Comparison of ENCODE assay signal across 27 cellular contexts in genomic region chr20:60214901-60215522, GRCh38.
DNase-seq lines count a peak whose midpoint lies in the region; ATAC-seq, FAIRE-seq and TF ChIP-seq lines count a peak whose summit lies in the region.
"Had no signal": no experiment of that assay in that cellular context is flagged by ENCODE, and none has a peak within 500 bp of the region (broad histone marks: within the 10 kb centered on the region; RNA-seq: fewer than 3 reads in every experiment).

No MANE protein-coding gene starts in this region.

- intact Hi-C loops in activated CD4-positive, alpha-beta T cell treated with anti-CD3 and anti-CD28 coated beads for 36 hours (cut with DNase I, micrococcal nuclease): loop anchor here in 1 of 2 experiments (5.0 kb wide), 1 partner anchor 47 kb away; no protein-coding TSS in a partner anchor

- H3K4me1 ChIP-seq in H9 (ENCODE audit: insufficient read depth, low read length): no peaks in the 10 kb centered on the region; the same call in 1 of the 2 replicates
- H3K4me1 ChIP-seq in neutrophil (ENCODE audit: control insufficient read depth in 1 of 2, insufficient read depth in 1 of 2, low read depth in 1 of 2, low read length in 1 of 2): peaks cover 10 to 19% of the 10 kb centered on the region in 2 experiments
- H3K4me1 ChIP-seq: testis had no signal

- H2BK120ac ChIP-seq in H9 (ENCODE audit: low read depth, low read length, poor library complexity, severe bottlenecking): no peak overlapping the region

- H3K9ac ChIP-seq in H9 (ENCODE audit: extremely low read depth, insufficient read length, low read length): no peak overlapping the region

- H3K18ac ChIP-seq in H9 (ENCODE audit: insufficient read length, low read depth, low read length): no peak overlapping the region

- H3K27ac Mint-ChIP-seq in H9: no peak overlapping the region; a peak in 1 of 7 replicates
- no peak overlapping the region for H3K27ac Mint-ChIP-seq in activated CD4-positive, alpha-beta T cell treated with anti-CD3 and anti-CD28 coated beads for 36 hours
- H3K27ac Mint-ChIP-seq: activated CD4-positive, alpha-beta memory T cell treated with anti-CD3 and anti-CD28 coated beads, Interleukin-2, amount 10 ng/mL, durations not matched to agents 7 days and 5 days; activated naive CD8-positive, alpha-beta T cell treated with anti-CD3 and anti-CD28 coated beads for 36 hours; naive thymus-derived CD8-positive, alpha-beta T cell had no signal

- no peak overlapping the region for H3K23ac ChIP-seq in H9 (ENCODE audit: insufficient read length, low read depth, low read length)

- H4K91ac ChIP-seq in H9 (ENCODE audit: insufficient read length, low read depth, low read length): no peak overlapping the region

- H4K8ac ChIP-seq in H9 (replicated peaks; ENCODE audit: insufficient read length, low read depth, low read length): no peak overlapping the region

- no peak overlapping the region for H3K4ac ChIP-seq in H9 (ENCODE audit: low read depth, low read length)

- peaks cover 3% of the 10 kb centered on the region for H3K23me2 ChIP-seq in H9 (ENCODE audit: insufficient read length, low read depth, low read length, poor library complexity, severe bottlenecking)

- H3K4me3 ChIP-seq in NB4 (ENCODE audit: low read depth, low read length): no peak overlapping the region
- H3K4me3 ChIP-seq in bronchial epithelial cell (ENCODE audit: low read depth, low read length): no peak overlapping the region
- H3K4me3 ChIP-seq in neutrophil (ENCODE audit: low read depth in 1 of 2, low read length in 1 of 2): no peak overlapping the region
- H3K4me3 ChIP-seq: ovary, testis had no signal

- no peaks in the 10 kb centered on the region for H3K36me3 ChIP-seq in bronchial epithelial cell (ENCODE audit: control insufficient read depth, insufficient read depth, low read length)
- peaks cover 13% of the 10 kb centered on the region for H3K36me3 ChIP-seq in neutrophil
- H3K36me3 ChIP-seq: ovary had no signal

- H3K36me3 Mint-ChIP-seq in H9 (ENCODE audit: insufficient read depth in 1 of 3, low read depth in 3 of 3): no peaks in the 10 kb centered on the region
- no peaks in the 10 kb centered on the region for H3K36me3 Mint-ChIP-seq in activated CD4-positive, alpha-beta T cell treated with anti-CD3 and anti-CD28 coated beads for 36 hours (ENCODE audit: low read depth)
- H3K36me3 Mint-ChIP-seq: activated naive CD8-positive, alpha-beta T cell treated with anti-CD3 and anti-CD28 coated beads for 36 hours; naive thymus-derived CD8-positive, alpha-beta T cell had no signal

- no CpG with 5 or more reads among the region's 14 CpGs for WGBS in H9 (ENCODE audit: extremely low coverage, insufficient read length, low lambda C conversion rate)

- H3K27me3 Mint-ChIP-seq in H9 (ENCODE audit: low read depth): peaks cover 29% of the 10 kb centered on the region
- H3K27me3 Mint-ChIP-seq in activated CD4-positive, alpha-beta T cell treated with anti-CD3 and anti-CD28 coated beads for 36 hours: no peaks in the 10 kb centered on the region
- H3K27me3 Mint-ChIP-seq: activated CD4-positive, alpha-beta memory T cell treated with anti-CD3 and anti-CD28 coated beads, Interleukin-2, amount 10 ng/mL, durations not matched to agents 7 days and 5 days; central memory CD8-positive, alpha-beta T cell had no signal

- no peak overlapping the region for H2AFZ ChIP-seq in H9 (ENCODE audit: low read length)

- peaks cover 8 to 10% of the 10 kb centered on the region in 2 experiments for H3K4me1 Mint-ChIP-seq in H9
- H3K4me1 Mint-ChIP-seq in activated CD4-positive, alpha-beta T cell treated with anti-CD3 and anti-CD28 coated beads for 36 hours: peaks cover 4% of the 10 kb centered on the region
- H3K4me1 Mint-ChIP-seq: central memory CD8-positive, alpha-beta T cell had no signal

- no peak overlapping the region for H3T11ph ChIP-seq in H9 (ENCODE audit: low read length)

- no peaks in the 10 kb centered on the region; the same call in 1 of the 2 replicates for H3K27me3 ChIP-seq in H9 (ENCODE audit: insufficient read depth, low read length)
- no peaks in the 10 kb centered on the region for H3K27me3 ChIP-seq in bronchial epithelial cell (ENCODE audit: control insufficient read depth, insufficient read depth, low read length)
- no peaks in the 10 kb centered on the region for H3K27me3 ChIP-seq in neutrophil
- H3K27me3 ChIP-seq: ovary, testis had no signal

- no peak overlapping the region for H3K27ac ChIP-seq in H9 (ENCODE audit: insufficient read length, low read depth, low read length)
- H3K27ac ChIP-seq in neutrophil: peak overlapping the region; percentile 59
- H3K27ac ChIP-seq: ovary, testis had no signal

- POLR2A ChIA-PET in activated CD4-positive, alpha-beta T cell treated with anti-CD3 and anti-CD28 coated beads for 36 hours (lab: Charles Lee): no interaction called here

- no peak for ATAC-seq in activated CD4-positive, alpha-beta T cell treated with anti-CD3 and anti-CD28 coated beads for 36 hours
- no peak for ATAC-seq in HG02938 (IDR thresholded peaks at IDR 0.05; ENCODE audit: unreplicated experiment)
- ATAC-seq: naive thymus-derived CD8-positive, alpha-beta T cell; PC-3 had no signal

- TF ChIP-seq CTCF in H9 (conservative IDR thresholded peaks at IDR 0.05) (no peak), NB4 (IDR thresholded peaks at IDR 0.05; ENCODE audit: low read depth, low read length) (no peak), bronchial epithelial cell (IDR thresholded peaks at IDR 0.05; ENCODE audit: insufficient read depth, low read length, severe bottlenecking) (no peak), neutrophil (IDR thresholded peaks at IDR 0.05) (no peak)

- DNase-seq in H9 (no peak), NB4 (ENCODE audit: low read depth) (peak; percentile 12), bronchial epithelial cell (ENCODE audit: low read depth) (peak; percentile 23), GM19239 (ENCODE audit: insufficient read length, low spot score) (no peak)
- DNase-seq in activated CD4-positive, alpha-beta T cell treated with anti-CD3 and anti-CD28 coated beads for 36 hours: no peak
- DNase-seq: activated CD4-positive, alpha-beta memory T cell treated with anti-CD3 and anti-CD28 coated beads, Interleukin-2, amount 10 ng/mL, durations not matched to agents 7 days and 5 days; activated naive CD8-positive, alpha-beta T cell treated with anti-CD3 and anti-CD28 coated beads for 36 hours; Karpas-422; midbrain; naive thymus-derived CD8-positive, alpha-beta T cell; NCI-H1105 treated with DMSO at 0.1 percent for 48 hours; NCI-H2029; NCI-H345; ovary; PC-3; Right ventricle myocardium superior; stimulated activated CD4-positive, alpha-beta T cell treated with anti-CD3 and anti-CD28 coated beads, Interleukin-4, amount 100 ng/mL, for 24 hours; stimulated activated naive CD4-positive, alpha-beta T cell treated with Interleukin-2 at 50 U/mL for 16 hours; SW 1271; T1000; testis had no signal

- H4K20me1 ChIP-seq in H9 (ENCODE audit: control insufficient read depth, insufficient read depth, insufficient read length): no peaks in the 10 kb centered on the region

- H2AK5ac ChIP-seq in H9 (ENCODE audit: insufficient read length, low read length): no peak overlapping the region

- no peak for TF ChIP-seq POLR2A in NB4 (IDR thresholded peaks at IDR 0.05; ENCODE audit: extremely low read depth, insufficient read length)

- no peak overlapping the region for H2BK15ac ChIP-seq in H9 (ENCODE audit: low read depth, low read length)

- H3K9me3 ChIP-seq in H9 (ENCODE audit: control insufficient read depth, low read depth, low read length) (no peaks in the 10 kb centered on the region), neutrophil (no peaks in the 10 kb centered on the region)
- H3K9me3 ChIP-seq: ovary, testis had no signal

- H2BK20ac ChIP-seq in H9 (ENCODE audit: low read depth, low read length, poor library complexity, severe bottlenecking): no peak overlapping the region

- peak overlapping the region; percentile 42 for H4K5ac ChIP-seq in H9 (ENCODE audit: insufficient read length, low read depth, low read length)

- H2BK5ac ChIP-seq in H9 (ENCODE audit: insufficient read length, low read length): no peak overlapping the region

- no peak overlapping the region for H3K14ac ChIP-seq in H9 (ENCODE audit: insufficient read depth, low read length)

- CTCF ChIA-PET in activated CD4-positive, alpha-beta T cell treated with anti-CD3 and anti-CD28 coated beads for 36 hours (lab: Charles Lee): interaction anchor here (1.0 kb wide), 1 partner anchor 157 kb away, joined by 4 read pairs; no protein-coding TSS in a partner anchor

- H3K79me2 ChIP-seq in H9 (ENCODE audit: insufficient read depth, low read length): no peaks in the 10 kb centered on the region

- H2BK12ac ChIP-seq in H9 (ENCODE audit: insufficient read length, low read depth, low read length): no peak overlapping the region

- H3K4me3 Mint-ChIP-seq in H9: no peak overlapping the region
- H3K4me3 Mint-ChIP-seq in activated CD4-positive, alpha-beta T cell treated with anti-CD3 and anti-CD28 coated beads for 36 hours: no peak overlapping the region
- H3K4me3 Mint-ChIP-seq: activated CD4-positive, alpha-beta memory T cell treated with anti-CD3 and anti-CD28 coated beads, Interleukin-2, amount 10 ng/mL, durations not matched to agents 7 days and 5 days; activated naive CD8-positive, alpha-beta T cell treated with anti-CD3 and anti-CD28 coated beads for 36 hours; central memory CD8-positive, alpha-beta T cell; naive thymus-derived CD8-positive, alpha-beta T cell had no signal

- no peaks in the 10 kb centered on the region for H3K9me3 Mint-ChIP-seq in H9
- H3K9me3 Mint-ChIP-seq in activated CD4-positive, alpha-beta T cell treated with anti-CD3 and anti-CD28 coated beads for 36 hours (ENCODE audit: low read depth): no peaks in the 10 kb centered on the region
- H3K9me3 Mint-ChIP-seq: activated CD4-positive, alpha-beta memory T cell treated with anti-CD3 and anti-CD28 coated beads, Interleukin-2, amount 10 ng/mL, durations not matched to agents 7 days and 5 days; activated naive CD8-positive, alpha-beta T cell treated with anti-CD3 and anti-CD28 coated beads for 36 hours; central memory CD8-positive, alpha-beta T cell; naive thymus-derived CD8-positive, alpha-beta T cell had no signal

- H3K4me2 ChIP-seq in H9 (ENCODE audit: insufficient read depth, insufficient read length, low read length): no peak overlapping the region

- no peaks in the 10 kb centered on the region for H3K79me1 ChIP-seq in H9 (ENCODE audit: insufficient read depth, low read depth, low read length, poor library complexity, severe bottlenecking)

- no peak overlapping the region for H3K56ac ChIP-seq in H9 (ENCODE audit: insufficient read length, low read depth, low read length)

- FAIRE-seq in bronchial epithelial cell (lab: Jason Lieb, UNC): no peak
- no peak for FAIRE-seq in GM19239 (lab: Jason Lieb, UNC)
- FAIRE-seq: astrocyte, islet of Langerhans, urothelium cell line had no signal

Comparison
In these comparisons a context has a peak if more than half of its experiments do, and no peak if none do; other contexts are left out.
1. DNase-seq: peak in NB4 (single experiment) and bronchial epithelial cell (single experiment); none in H9 (single experiment), GM19239 (single experiment) and activated CD4-positive, alpha-beta T cell treated with anti-CD3 and anti-CD28 coated beads for 36 hours (single experiment).